ENCODE assay signal across 22 cellular contexts in genomic region chr21:19468981-19469715, GRCh38.
DNase-seq lines count a peak whose midpoint lies in the region; ATAC-seq, FAIRE-seq and TF ChIP-seq lines count a peak whose summit lies in the region.
"Had no signal": no experiment of that assay in that cellular context is flagged by ENCODE, and none has a peak within 500 bp of the region (broad histone marks: within the 10 kb centered on the region; RNA-seq: fewer than 3 reads in every experiment).

No MANE protein-coding gene starts in this region.

- DNase-seq in SJCRH30, result peak; percentile 24 to 56
- DNase-seq in fibroblast of pulmonary artery (ENCODE audit: low read depth), result peak; percentile 19
- DNase-seq in small intestine, result peak; percentile 5
- no peak for DNase-seq in GM10266 (ENCODE audit: extremely low spot score)
- no peak for DNase-seq in T-helper 17 cell
- no peak for DNase-seq in nucleus accumbens (lab: John Stamatoyannopoulos, UW)
- DNase-seq in T1000 (lab: John Stamatoyannopoulos, UW), result no peak
- DNase-seq: Calu3; CD8-positive, alpha-beta T cell; DMS53; DND-41; EL; GM23248; IMR-90 had no signal

- H3K27me3 Mint-ChIP-seq in T-helper 17 cell, result no peaks in the 10 kb centered on the region
- H3K27me3 Mint-ChIP-seq: B cell had no signal

- no peaks in the 10 kb centered on the region for H3K36me3 Mint-ChIP-seq in T-helper 17 cell (ENCODE audit: low read depth)
- H3K36me3 Mint-ChIP-seq: CD8-positive, alpha-beta T cell had no signal

- TF ChIP-seq CTCF in fibroblast of pulmonary artery (IDR thresholded peaks at IDR 0.05; ENCODE audit: low read length, missing control alignments) (no peak), GM10266 (IDR thresholded peaks at IDR 0.05; ENCODE audit: control insufficient read depth, insufficient read depth, low read depth, missing control alignments) (no peak)

- no peak overlapping the region for H3K27ac Mint-ChIP-seq in T-helper 17 cell
- H3K27ac Mint-ChIP-seq: B cell; CD8-positive, alpha-beta T cell had no signal

- H3K27me3 ChIP-seq in SJCRH30 (no peaks in the 10 kb centered on the region), small intestine (ENCODE audit: control insufficient read depth in 2 of 2, insufficient read depth in 2 of 2, low read length in 2 of 2) (no peaks in the 10 kb centered on the region)
- H3K27me3 ChIP-seq: BLaER1 treated with 17β-estradiol and CSF1 and Interleukin-3, amounts not matched to agents 10 nM and 100 nM had no signal

- no peak for ATAC-seq in T-helper 17 cell
- ATAC-seq: CD8-positive, alpha-beta T cell had no signal

- FAIRE-seq in small intestine (lab: Jason Lieb, UNC), result no peak
- FAIRE-seq: GM12891, GM19239, HTR-8/SVneo had no signal

- no CpG with 5 or more reads among the region's 3 CpGs for WGBS in mesodermal cell (ENCODE audit: insufficient coverage in 2 of 2), 2 experiments
- WGBS in small intestine, 3 donors, result 39 to 78% (median 56%) methylated on average over 3 of the region's 3 CpGs

- H3K4me1 ChIP-seq in SJCRH30 (peaks cover 12% of the 10 kb centered on the region), mesodermal cell (ENCODE audit: control insufficient read depth, insufficient read depth, low read length, poor library complexity, severe bottlenecking) (peaks cover 3% of the 10 kb centered on the region), small intestine (ENCODE audit: control insufficient read depth in 2 of 2, insufficient read depth in 1 of 2, low read depth in 1 of 2, low read length in 1 of 2) (no peaks in the 10 kb centered on the region)
- H3K4me1 ChIP-seq: BLaER1 treated with 17β-estradiol and CSF1 and Interleukin-3, amounts not matched to agents 10 nM and 100 nM; HAP-1 had no signal

- H3K4me1 Mint-ChIP-seq in T-helper 17 cell, result no peaks in the 10 kb centered on the region
- H3K4me1 Mint-ChIP-seq: B cell had no signal

- H3K27ac ChIP-seq in SJCRH30, result peak overlapping the region; percentile 75
- H3K27ac ChIP-seq in mesodermal cell (ENCODE audit: low read depth, low read length, severe bottlenecking), result peak overlapping the region; percentile 51
- no peak overlapping the region for H3K27ac ChIP-seq in small intestine (ENCODE audit: low read depth in 1 of 2, low read length in 1 of 2)
- H3K27ac ChIP-seq: BLaER1 treated with 17β-estradiol and CSF1 and Interleukin-3, amounts not matched to agents 10 nM and 100 nM; GM23248; HL-60 had no signal

- no peaks in the 10 kb centered on the region for H3K36me3 ChIP-seq in SJCRH30
- H3K36me3 ChIP-seq in mesodermal cell (ENCODE audit: control insufficient read depth, insufficient read depth, low read length), result no peaks in the 10 kb centered on the region
- no peaks in the 10 kb centered on the region for H3K36me3 ChIP-seq in small intestine (ENCODE audit: control insufficient read depth in 2 of 2, insufficient read depth in 2 of 2, low read length in 2 of 2)
- H3K36me3 ChIP-seq: BLaER1 treated with 17β-estradiol and CSF1 and Interleukin-3, amounts not matched to agents 10 nM and 100 nM; HAP-1 had no signal

- H3K9me3 ChIP-seq in SJCRH30 (replicated peaks), result peaks cover 3% of the 10 kb centered on the region
- peaks cover 7% of the 10 kb centered on the region for H3K9me3 ChIP-seq in mesodermal cell (ENCODE audit: control insufficient read depth, low read length)
- H3K9me3 ChIP-seq in small intestine (ENCODE audit: control insufficient read depth, low read depth), result no peaks in the 10 kb centered on the region
- no peaks in the 10 kb centered on the region for H3K9me3 ChIP-seq in T-helper 17 cell (ENCODE audit: control insufficient read depth, low read length, poor library complexity, severe bottlenecking)

- H3K4me3 ChIP-seq in SJCRH30 (no peak overlapping the region), fibroblast of pulmonary artery (replicated peaks; ENCODE audit: low read depth, low read length) (no peak overlapping the region), mesodermal cell (ENCODE audit: extremely low read depth, insufficient read depth, low read length, poor library complexity, severe bottlenecking) (no peak overlapping the region), small intestine (ENCODE audit: low read depth in 1 of 2, low read length in 2 of 2) (no peak overlapping the region)
- H3K4me3 ChIP-seq: BLaER1 treated with 17β-estradiol and CSF1 and Interleukin-3, amounts not matched to agents 10 nM and 100 nM; GM23248; HAP-1 had no signal

- no peak overlapping the region for H3K4me3 Mint-ChIP-seq in T-helper 17 cell
- H3K4me3 Mint-ChIP-seq: B cell; CD8-positive, alpha-beta T cell had no signal

Comparison
In these comparisons a context has a peak if more than half of its experiments do, and no peak if none do; other contexts are left out.
1. DNase-seq: peak in SJCRH30 (2 of 2), fibroblast of pulmonary artery (single experiment) and small intestine (single experiment); none in GM10266 (single experiment), T-helper 17 cell (0 of 3), nucleus accumbens (0 of 56) and T1000 (single experiment).
2. H3K27ac ChIP-seq: peak in SJCRH30 (single experiment) and mesodermal cell (single experiment); none in small intestine (0 of 2).